8 cellular contexts compared by ENCODE assay signal in genomic region chr5:160133071-160133917, GRCh38. TPM values are rescaled to one million over a fixed set of nuclear protein-coding genes. Genes with fewer than 3 reads are reported as not detected.
DNase-seq lines count a peak whose midpoint lies in the region; ATAC-seq and TF ChIP-seq lines count a peak whose summit lies in the region.

No MANE protein-coding gene starts in this region.

- WGBS in gastroesophageal sphincter (ENCODE audit: low coverage in 1 of 2), 2 donors: 35% methylated on average over 11 of the region's 31 CpGs; no CpG with 5 or more reads in 1 of the 2 donors

- H3K4me3 ChIP-seq in gastroesophageal sphincter: peak overlapping the region in 1 of 2 donors; percentile 19
- H3K4me3 ChIP-seq in CD8-positive, alpha-beta memory T cell (ENCODE audit: low read length): no peak overlapping the region

- peaks cover 0 to 17% (median 5%) of the 10 kb centered on the region in 3 donors for H3K4me1 ChIP-seq in gastroesophageal sphincter
- H3K4me1 ChIP-seq in CD8-positive, alpha-beta memory T cell (ENCODE audit: insufficient read depth, low read length): no peaks in the 10 kb centered on the region

- peak overlapping the region in 2 of 4 donors; percentile 38 to 49 for H3K27ac ChIP-seq in gastroesophageal sphincter
- H3K27ac ChIP-seq in CD8-positive, alpha-beta memory T cell (ENCODE audit: low read depth, low read length): no peak overlapping the region

- H3K27me3 ChIP-seq in gastroesophageal sphincter: no peaks in the 10 kb centered on the region
- no peaks in the 10 kb centered on the region for H3K27me3 ChIP-seq in CD8-positive, alpha-beta memory T cell (ENCODE audit: insufficient read depth, low read length, poor library complexity, severe bottlenecking)

- intact Hi-C loops in activated CD4-positive, alpha-beta T cell treated with anti-CD3 and anti-CD28 coated beads for 36 hours (cut with DNase I, micrococcal nuclease): no loop called here

- peak; percentile 62 for ATAC-seq in gastroesophageal sphincter
- ATAC-seq in activated CD4-positive, alpha-beta T cell treated with anti-CD3 and anti-CD28 coated beads for 36 hours: no peak

- TF ChIP-seq EP300 in gastroesophageal sphincter (IDR thresholded peaks at IDR 0.05): no peak

- H3K9me3 Mint-ChIP-seq in nephron progenitor cell: no peaks in the 10 kb centered on the region
- no peaks in the 10 kb centered on the region for H3K9me3 Mint-ChIP-seq in CD8-positive, alpha-beta memory T cell
- no peaks in the 10 kb centered on the region for H3K9me3 Mint-ChIP-seq in activated CD4-positive, alpha-beta T cell treated with anti-CD3 and anti-CD28 coated beads for 36 hours (ENCODE audit: low read depth)

- DNase-seq in stimulated activated CD4-positive, alpha-beta T cell treated with anti-CD3 and anti-CD28 coated beads, Interleukin-15, amount 100 ng/mL, for 24 hours: peak; percentile 3
- no peak for DNase-seq in stimulated activated CD4-positive, alpha-beta T cell treated with anti-CD3 and anti-CD28 coated beads, Interleukin-4, amount 100 ng/mL, for 4 hours
- DNase-seq in nephron progenitor cell (peak; percentile 34), NCI-H1930 (lab: John Stamatoyannopoulos, UW) (no peak)
- DNase-seq in CD8-positive, alpha-beta memory T cell: no peak
- no peak for DNase-seq in activated CD4-positive, alpha-beta T cell treated with anti-CD3 and anti-CD28 coated beads for 36 hours
- no peak for DNase-seq in stimulated activated CD4-positive, alpha-beta T cell treated with anti-CD3 and anti-CD28 coated beads, Interleukin-2, amount 100 ng/mL, for 48 hours

- no peaks in the 10 kb centered on the region for H3K36me3 ChIP-seq in gastroesophageal sphincter
- no peaks in the 10 kb centered on the region for H3K36me3 ChIP-seq in CD8-positive, alpha-beta memory T cell (ENCODE audit: insufficient read depth, low read length)

- H3K27me3 Mint-ChIP-seq in nephron progenitor cell (ENCODE audit: low read depth, poor library complexity): no peaks in the 10 kb centered on the region
- peaks cover 0 to 6% of the 10 kb centered on the region in 2 donors for H3K27me3 Mint-ChIP-seq in CD8-positive, alpha-beta memory T cell
- no peaks in the 10 kb centered on the region for H3K27me3 Mint-ChIP-seq in activated CD4-positive, alpha-beta T cell treated with anti-CD3 and anti-CD28 coated beads for 36 hours

- TF ChIP-seq POLR2A in gastroesophageal sphincter (IDR thresholded peaks at IDR 0.05): no peak

- POLR2A ChIA-PET in CD8-positive, alpha-beta memory T cell (lab: Charles Lee): no interaction called here
- POLR2A ChIA-PET in activated CD4-positive, alpha-beta T cell treated with anti-CD3 and anti-CD28 coated beads for 36 hours (lab: Charles Lee): interaction anchor here (0.5 kb wide), 1 partner anchor 17 kb away, joined by 5 read pairs; no protein-coding TSS in a partner anchor

- peak overlapping the region; percentile 42 for H3K27ac Mint-ChIP-seq in nephron progenitor cell
- no peak overlapping the region for H3K27ac Mint-ChIP-seq in CD8-positive, alpha-beta memory T cell
- H3K27ac Mint-ChIP-seq in activated CD4-positive, alpha-beta T cell treated with anti-CD3 and anti-CD28 coated beads for 36 hours: no peak overlapping the region

- H3K9me3 ChIP-seq in gastroesophageal sphincter: no peaks in the 10 kb centered on the region
- no peaks in the 10 kb centered on the region for H3K9me3 ChIP-seq in CD8-positive, alpha-beta memory T cell (ENCODE audit: low read length)

- CTCF ChIA-PET in CD8-positive, alpha-beta memory T cell (lab: Charles Lee): no interaction called here
- CTCF ChIA-PET in activated CD4-positive, alpha-beta T cell treated with anti-CD3 and anti-CD28 coated beads for 36 hours (lab: Charles Lee): no interaction called here

- no peak overlapping the region for H3K4me3 Mint-ChIP-seq in nephron progenitor cell
- no peak overlapping the region for H3K4me3 Mint-ChIP-seq in CD8-positive, alpha-beta memory T cell
- no peak overlapping the region for H3K4me3 Mint-ChIP-seq in activated CD4-positive, alpha-beta T cell treated with anti-CD3 and anti-CD28 coated beads for 36 hours

- peaks cover 16% of the 10 kb centered on the region for H3K4me1 Mint-ChIP-seq in nephron progenitor cell
- no peaks in the 10 kb centered on the region for H3K4me1 Mint-ChIP-seq in CD8-positive, alpha-beta memory T cell
- H3K4me1 Mint-ChIP-seq in activated CD4-positive, alpha-beta T cell treated with anti-CD3 and anti-CD28 coated beads for 36 hours: no peaks in the 10 kb centered on the region

- H3K36me3 Mint-ChIP-seq in nephron progenitor cell (ENCODE audit: low read depth): no peaks in the 10 kb centered on the region
- H3K36me3 Mint-ChIP-seq in CD8-positive, alpha-beta memory T cell: peaks cover 0 to 2% (median 0%) of the 10 kb centered on the region in 3 donors
- H3K36me3 Mint-ChIP-seq in activated CD4-positive, alpha-beta T cell treated with anti-CD3 and anti-CD28 coated beads for 36 hours (ENCODE audit: low read depth): no peaks in the 10 kb centered on the region

- TF ChIP-seq CTCF in gastroesophageal sphincter (IDR thresholded peaks at IDR 0.05) (no peak), nephron progenitor cell (IDR thresholded peaks at IDR 0.05) (no peak)

RNA-seq across cellular contexts. Expression of gene PWWP2A, which starts 14.0 kb away (rescaled TPM):
- total RNA-seq in gastroesophageal sphincter: 10 to 100 TPM; 18.3 to 34.7 (median 28.8) TPM
- total RNA-seq in CD8-positive, alpha-beta memory T cell: 10 to 100 TPM; 24.0 to 26.2 TPM
- polyA plus RNA-seq in CD8-positive, alpha-beta memory T cell: 31.7 TPM
- total RNA-seq in activated CD4-positive, alpha-beta T cell treated with anti-CD3 and anti-CD28 coated beads for 36 hours: 10 to 100 TPM; 14.7 to 24.3 TPM

Comparison
In these comparisons a context has a peak if more than half of its experiments do, and no peak if none do; other contexts are left out.
1. DNase-seq: peak in stimulated activated CD4-positive, alpha-beta T cell treated with anti-CD3 and anti-CD28 coated beads, Interleukin-15, amount 100 ng/mL, for 24 hours (single experiment) and nephron progenitor cell (single experiment); none in stimulated activated CD4-positive, alpha-beta T cell treated with anti-CD3 and anti-CD28 coated beads, Interleukin-4, amount 100 ng/mL, for 4 hours (0 of 2), CD8-positive, alpha-beta memory T cell (0 of 5), activated CD4-positive, alpha-beta T cell treated with anti-CD3 and anti-CD28 coated beads for 36 hours (single experiment), stimulated activated CD4-positive, alpha-beta T cell treated with anti-CD3 and anti-CD28 coated beads, Interleukin-2, amount 100 ng/mL, for 48 hours (0 of 2) and NCI-H1930 (0 of 2).